Comparison of ENCODE assay signal across 21 cellular contexts in genomic region chr15:55494927-55495326, GRCh38. TPM values are rescaled to one million over a fixed set of nuclear protein-coding genes. Genes with fewer than 3 reads are reported as not detected.
A peak's percentile ranks its signal among the peaks of the same experiment; 100 is the strongest.
DNase-seq lines count a peak whose midpoint lies in the region; ATAC-seq and TF ChIP-seq lines count a peak whose summit lies in the region.
"Had no signal": no experiment of that assay in that cellular context is flagged by ENCODE, and none has a peak within 500 bp of the region (broad histone marks: within the 10 kb centered on the region; RNA-seq: fewer than 3 reads in every experiment).

No MANE protein-coding gene starts in this region.

- H2AFZ ChIP-seq in Karpas-422 (ENCODE audit: low read length) = no peak overlapping the region

- DNase-seq in Karpas-422 = peak; percentile 43
- DNase-seq in SIG-M5 treated with dmso at 0.1 percent for 504 hours (lab: John Stamatoyannopoulos, UW; ENCODE audit: unreplicated experiment) = peak; percentile 84
- peak; percentile 24 for DNase-seq in germinal center (ENCODE audit: low spot score)
- DNase-seq in GDM1 (lab: John Stamatoyannopoulos, UW) = no peak
- DNase-seq in brain microvascular endothelial cell = no peak
- no peak for DNase-seq in NCI-H187 treated with DMSO at 0.1 percent for 48 hours (lab: John Stamatoyannopoulos, UW)
- DNase-seq: activated CD8-positive, alpha-beta memory T cell treated with anti-CD3 and anti-CD28 coated beads for 24 hours; activated T-cell treated with anti-CD3 and anti-CD28 coated beads, Interleukin-2, amount 50 U/mL, for 72 hours; DND-41; foreskin melanocyte; left colon; NCI-H1105 treated with DMSO at 0.1 percent for 48 hours; NCI-H526 treated with DMSO at 0.1 percent for 48 hours; stimulated activated naive CD4-positive, alpha-beta T cell; tibial artery; WERI-Rb-1 had no signal

- peak overlapping the region in 4 of 11 experiments; percentile 33 to 60 (median 44); a peak in 7 of 22 replicates for H3K27ac ChIP-seq in BLaER1 treated with 17β-estradiol and CSF1 and Interleukin-3, amounts not matched to agents 10 nM and 100 nM
- H3K27ac ChIP-seq in Karpas-422 (ENCODE audit: low read length) (no peak overlapping the region), brain microvascular endothelial cell (no peak overlapping the region)
- H3K27ac ChIP-seq: coronary artery, tibial artery, WERI-Rb-1 had no signal

- H3K9ac ChIP-seq in BLaER1 treated with 17β-estradiol and CSF1 and Interleukin-3, amounts not matched to agents 10 nM and 100 nM = peak overlapping the region in 1 of 11 experiments; percentile 18; a peak in 1 of 22 replicates
- no peak overlapping the region for H3K9ac ChIP-seq in Karpas-422 (ENCODE audit: low read length)

- no peak for ATAC-seq in GM18909 (IDR thresholded peaks at IDR 0.05; ENCODE audit: poor library complexity, unreplicated experiment)
- ATAC-seq: activated naive CD4-positive, alpha-beta T cell treated with anti-CD3 and anti-CD28 coated beads, Interleukin-2, amount 50 U/mL, for 72 hours; activated T-cell treated with anti-CD3 and anti-CD28 coated beads, Interleukin-2, amount 50 U/mL, for 72 hours; left colon had no signal

- H3K9me2 ChIP-seq in Karpas-422 (replicated peaks; ENCODE audit: insufficient read depth, low read length) = no peaks in the 10 kb centered on the region

- H3K79me2 ChIP-seq in Karpas-422 (ENCODE audit: low read length) = no peaks in the 10 kb centered on the region

- peak overlapping the region in 6 of 11 experiments; percentile 8 to 68 (median 44); a peak in 9 of 22 replicates for H3K4me2 ChIP-seq in BLaER1 treated with 17β-estradiol and CSF1 and Interleukin-3, amounts not matched to agents 10 nM and 100 nM
- no peak overlapping the region for H3K4me2 ChIP-seq in Karpas-422 (ENCODE audit: low read depth, low read length, poor library complexity, severe bottlenecking)

- no peak for TF ChIP-seq CTCF in brain microvascular endothelial cell (IDR thresholded peaks at IDR 0.05; ENCODE audit: low read depth, low read length, missing control alignments)

- in situ Hi-C loops in brain microvascular endothelial cell (cut with HindIII; ENCODE audit: low pct_ligation_motif_present, low sequenced_read_pairs) = no loop called here

- no peaks in the 10 kb centered on the region for H3K27me3 ChIP-seq in BLaER1 treated with 17β-estradiol and CSF1 and Interleukin-3, amounts not matched to agents 10 nM and 100 nM
- no peaks in the 10 kb centered on the region for H3K27me3 ChIP-seq in Karpas-422 (ENCODE audit: low read length)
- no peaks in the 10 kb centered on the region for H3K27me3 ChIP-seq in brain microvascular endothelial cell (replicated peaks)
- H3K27me3 ChIP-seq: tibial artery had no signal

- no peak overlapping the region for H3K4me3 ChIP-seq in BLaER1 treated with 17β-estradiol and CSF1 and Interleukin-3, amounts not matched to agents 10 nM and 100 nM
- H3K4me3 ChIP-seq in Karpas-422 (ENCODE audit: low read length) (no peak overlapping the region), brain microvascular endothelial cell (ENCODE audit: low read depth, low read length) (no peak overlapping the region)
- H3K4me3 ChIP-seq: coronary artery, tibial artery had no signal

- H3K36me3 ChIP-seq in BLaER1 treated with 17β-estradiol and CSF1 and Interleukin-3, amounts not matched to agents 10 nM and 100 nM = no peaks in the 10 kb centered on the region
- no peaks in the 10 kb centered on the region for H3K36me3 ChIP-seq in Karpas-422 (ENCODE audit: insufficient read depth, low read length)
- no peaks in the 10 kb centered on the region for H3K36me3 ChIP-seq in brain microvascular endothelial cell (replicated peaks)
- H3K36me3 ChIP-seq: WERI-Rb-1 had no signal

- no peaks in the 10 kb centered on the region for H4K20me1 ChIP-seq in BLaER1 treated with 17β-estradiol and CSF1 and Interleukin-3, amounts not matched to agents 10 nM and 100 nM
- no peaks in the 10 kb centered on the region for H4K20me1 ChIP-seq in Karpas-422 (ENCODE audit: insufficient read depth, low read depth, low read length)

- H3K9me3 ChIP-seq in BLaER1 treated with 17β-estradiol and CSF1 and Interleukin-3, amounts not matched to agents 10 nM and 100 nM (replicated peaks in 1 of 11) = peaks cover 0 to 25% (median 15%) of the 10 kb centered on the region in 11 experiments; a peak in 18 of 22 replicates
- H3K9me3 ChIP-seq in Karpas-422 (ENCODE audit: low read length) = no peaks in the 10 kb centered on the region
- H3K9me3 ChIP-seq: tibial artery had no signal

- H3K4me1 ChIP-seq in BLaER1 treated with 17β-estradiol and CSF1 and Interleukin-3, amounts not matched to agents 10 nM and 100 nM = peaks cover 0 to 28% (median 3%) of the 10 kb centered on the region in 10 experiments; a peak in 10 of 20 replicates
- no peaks in the 10 kb centered on the region for H3K4me1 ChIP-seq in Karpas-422 (ENCODE audit: low read length)

RNA-seq across cellular contexts. Expression of gene DNAAF4, which starts 13.1 kb away (rescaled TPM):
- total RNA-seq in Karpas-422 (2014; rRNA removed; shearing (Covaris generic); ENCODE audit: low replicate concordance) = 0.19 and 0.22 TPM in 2 replicates
- total RNA-seq: mononuclear cell had no signal

Comparison
In these comparisons a context has a peak if more than half of its experiments do, and no peak if none do; other contexts are left out.
1. DNase-seq: peak in Karpas-422 (single experiment), SIG-M5 treated with dmso at 0.1 percent for 504 hours (single experiment) and germinal center (single experiment); none in GDM1 (single experiment), brain microvascular endothelial cell (single experiment) and NCI-H187 treated with DMSO at 0.1 percent for 48 hours (single experiment).